9 cellular contexts compared by ENCODE assay signal in genomic region chr3:106176734-106177133, GRCh38.
DNase-seq lines count a peak whose midpoint lies in the region; ATAC-seq, FAIRE-seq and TF ChIP-seq lines count a peak whose summit lies in the region.
"Had no signal": no experiment of that assay in that cellular context is flagged by ENCODE, and none has a peak within 500 bp of the region (broad histone marks: within the 10 kb centered on the region; RNA-seq: fewer than 3 reads in every experiment).

No MANE protein-coding gene starts in this region.

- no peaks in the 10 kb centered on the region for H3K9me2 ChIP-seq in OCI-LY1 (ENCODE audit: low read depth, low read length)

- H2AFZ ChIP-seq in OCI-LY1 (ENCODE audit: low read length) = peak overlapping the region; percentile 76

- FAIRE-seq in GM12892 (lab: Jason Lieb, UNC) = peak; percentile 88
- FAIRE-seq: H1 had no signal

- H3K4me1 ChIP-seq in OCI-LY1 (ENCODE audit: insufficient read depth, low read length, severe bottlenecking) = peaks cover 11% of the 10 kb centered on the region

- H3K36me3 ChIP-seq in OCI-LY1 (ENCODE audit: insufficient read depth, low read length) = no peaks in the 10 kb centered on the region

- peaks cover 5% of the 10 kb centered on the region for H3K9me3 Mint-ChIP-seq in activated naive CD8-positive, alpha-beta T cell treated with anti-CD3 and anti-CD28 coated beads, Interleukin-2, amount 50 U/mL, for 24 hours

- H3K79me2 ChIP-seq in OCI-LY1 (ENCODE audit: insufficient read depth, low read length) = no peaks in the 10 kb centered on the region

- H3F3A ChIP-seq in OCI-LY1 (ENCODE audit: insufficient read depth, low read length) = no peaks in the 10 kb centered on the region

- H3K4me3 Mint-ChIP-seq in activated naive CD8-positive, alpha-beta T cell treated with anti-CD3 and anti-CD28 coated beads, Interleukin-2, amount 50 U/mL, for 24 hours = peak overlapping the region; percentile 53

- peaks cover 5% of the 10 kb centered on the region for H3K36me3 Mint-ChIP-seq in activated naive CD8-positive, alpha-beta T cell treated with anti-CD3 and anti-CD28 coated beads, Interleukin-2, amount 50 U/mL, for 24 hours (ENCODE audit: low read depth)

- no peak for TF ChIP-seq POLR2A in GM12892 (IDR thresholded peaks at IDR 0.05; ENCODE audit: low read depth, low read length)

- H3K4me2 ChIP-seq in OCI-LY1 (ENCODE audit: low read length) = peak overlapping the region; percentile 47

- no peaks in the 10 kb centered on the region for H3K9me3 ChIP-seq in OCI-LY1 (ENCODE audit: low read length)

- H3K27ac ChIP-seq in OCI-LY1 (ENCODE audit: low read depth, low read length, poor library complexity, severe bottlenecking) = no peak overlapping the region
- no peak overlapping the region for H3K27ac ChIP-seq in caudate nucleus (ENCODE audit: low read depth, low read length)

- H3K4me1 Mint-ChIP-seq in activated naive CD8-positive, alpha-beta T cell treated with anti-CD3 and anti-CD28 coated beads, Interleukin-2, amount 50 U/mL, for 24 hours = peaks cover 84% of the 10 kb centered on the region

- peak overlapping the region; percentile 91 for H3K27ac Mint-ChIP-seq in activated naive CD8-positive, alpha-beta T cell treated with anti-CD3 and anti-CD28 coated beads, Interleukin-2, amount 50 U/mL, for 24 hours

- no peaks in the 10 kb centered on the region for H3K27me3 Mint-ChIP-seq in activated naive CD8-positive, alpha-beta T cell treated with anti-CD3 and anti-CD28 coated beads, Interleukin-2, amount 50 U/mL, for 24 hours

- H3K4me3 ChIP-seq in OCI-LY1 (ENCODE audit: low read depth, low read length, poor library complexity, severe bottlenecking) = peak overlapping the region; percentile 17

- H4K20me1 ChIP-seq in OCI-LY1 (ENCODE audit: insufficient read depth, low read length) = no peaks in the 10 kb centered on the region

- peak; percentile 87 for ATAC-seq in HG02642 (IDR thresholded peaks at IDR 0.05; ENCODE audit: poor library complexity, unreplicated experiment)
- ATAC-seq in activated naive CD8-positive, alpha-beta T cell treated with anti-CD3 and anti-CD28 coated beads, Interleukin-2, amount 50 U/mL, for 24 hours = peak; percentile 94

- H3K27me3 ChIP-seq in OCI-LY1 (ENCODE audit: insufficient read depth, low read length) = no peaks in the 10 kb centered on the region

- DNase-seq in GM12892 (ENCODE audit: insufficient read length) (no peak), mucosa of gallbladder (ENCODE audit: low spot score) (no peak), SW480 (ENCODE audit: low spot score) (no peak), caudate nucleus (lab: John Stamatoyannopoulos, UW) (no peak)
- DNase-seq in activated naive CD8-positive, alpha-beta T cell treated with anti-CD3 and anti-CD28 coated beads, Interleukin-2, amount 50 U/mL, for 24 hours = peak; percentile 39
- DNase-seq in stimulated activated CD4-positive, alpha-beta T cell treated with anti-CD3 and anti-CD28 coated beads, Interleukin-4, amount 100 ng/mL, for 24 hours = peak; percentile 74

- no peak for TF ChIP-seq CTCF in OCI-LY1 (IDR thresholded peaks at IDR 0.05; ENCODE audit: low read length)

- no peak overlapping the region for H3K9ac ChIP-seq in OCI-LY1 (ENCODE audit: low read length)

Comparison
In these comparisons a context has a peak if more than half of its experiments do, and no peak if none do; other contexts are left out.
1. DNase-seq: peak in activated naive CD8-positive, alpha-beta T cell treated with anti-CD3 and anti-CD28 coated beads, Interleukin-2, amount 50 U/mL, for 24 hours (single experiment) and stimulated activated CD4-positive, alpha-beta T cell treated with anti-CD3 and anti-CD28 coated beads, Interleukin-4, amount 100 ng/mL, for 24 hours (single experiment); none in GM12892 (single experiment), mucosa of gallbladder (single experiment), SW480 (single experiment) and caudate nucleus (0 of 61).